Comparison of ENCODE assay signal across 33 cellular contexts in genomic region chr1:226409392-226409791, GRCh38.
"Had no signal": no experiment of that assay in that cellular context is flagged by ENCODE, and none has a peak within 500 bp of the region (broad histone marks: within the 10 kb centered on the region; RNA-seq: fewer than 3 reads in every experiment).

No MANE protein-coding gene starts in this region.

- H3K4me3 Mint-ChIP-seq: activated naive CD8-positive, alpha-beta T cell treated with anti-CD3 and anti-CD28 coated beads, Interleukin-2, amount 50 U/mL, for 24 hours had no signal

- H3K9me3 Mint-ChIP-seq: activated CD4-positive, alpha-beta memory T cell treated with anti-CD3 and anti-CD28 coated beads for 36 hours; activated naive CD8-positive, alpha-beta T cell treated with anti-CD3 and anti-CD28 coated beads, Interleukin-2, amount 50 U/mL, for 24 hours; activated T-helper 2 cell treated with anti-CD3 and anti-CD28 coated beads, Interferon-gamma antibody, Interleukin-2, Interleukin-4, amounts not matched to agents 10 μg/mL and 5 μg/mL and 100 μg/mL, durations not matched to agents 14 hours and 24 hours and 36 hours had no signal

- H3K27ac ChIP-seq: KMS-11, SJSA1, VCaP had no signal

- H3K27ac Mint-ChIP-seq: activated CD4-positive, alpha-beta memory T cell treated with anti-CD3 and anti-CD28 coated beads for 36 hours had no signal

- ATAC-seq: activated naive CD4-positive, alpha-beta T cell treated with anti-CD3 and anti-CD28 coated beads, Interleukin-2, amount 50 U/mL, for 72 hours; activated naive CD8-positive, alpha-beta T cell treated with anti-CD3 and anti-CD28 coated beads, Interleukin-2, amount 50 U/mL, for 24 hours; activated T-cell treated with anti-CD3 and anti-CD28 coated beads, Interleukin-2, amount 50 U/mL, for 72 hours; body of pancreas; PC-3; SK-N-SH treated with all-trans-retinoic acid at 6 μM for 48 hours had no signal

- H3K27me3 Mint-ChIP-seq: activated CD4-positive, alpha-beta memory T cell treated with anti-CD3 and anti-CD28 coated beads for 36 hours; activated naive CD8-positive, alpha-beta T cell treated with anti-CD3 and anti-CD28 coated beads, Interleukin-2, amount 50 U/mL, for 24 hours had no signal

- H3K27me3 ChIP-seq: ascending aorta, body of pancreas, SJSA1 had no signal

- H3K36me3 ChIP-seq: ascending aorta had no signal

- DNase-seq: activated CD4-positive, alpha-beta memory T cell treated with anti-CD3 and anti-CD28 coated beads for 36 hours; activated CD4-positive, alpha-beta T cell treated with anti-CD3 and anti-CD28 coated beads, Interleukin-2, amount 10 ng/mL, durations not matched to agents 7 days and 5 days; activated CD4-positive, CD25-positive, alpha-beta regulatory T cell; activated CD8-positive, alpha-beta memory T cell treated with anti-CD3 and anti-CD28 coated beads for 24 hours; activated naive CD4-positive, alpha-beta T cell; activated naive CD8-positive, alpha-beta T cell treated with anti-CD3 and anti-CD28 coated beads, Interleukin-2, amount 50 U/mL, for 24 hours; activated T-cell treated with anti-CD3 and anti-CD28 coated beads, Interleukin-2, amount 50 U/mL, for 72 hours; amniotic stem cell; body of pancreas; MG63; MV-4-11; NCI-H1092 treated with DMSO at 0.1 percent for 48 hours; NCI-H1417 treated with DMSO at 0.1 percent for 48 hours; NCI-H1694; NCI-H2029; NCI-H2107; NCI-H2171 treated with DMSO at 0.1 percent for 48 hours; NCI-H226; NCI-H526 treated with DMSO at 0.1 percent for 48 hours; NCI-H82; NK-92 treated with Interleukin-12 subunit alpha and Interleukin-12 subunit beta, amount 100 ng/mL, for 24 hours; PC-3; SHP77; SW 1271; T-helper 9 cell had no signal

- H3K9me3 ChIP-seq: ascending aorta, body of pancreas, MG63, SJSA1 had no signal

- FAIRE-seq: RCC 7860 had no signal

- H3K4me3 ChIP-seq: ascending aorta, body of pancreas, MG63, SJSA1 had no signal
